10 cellular contexts compared by ENCODE assay signal in the genomic region with DNA sequence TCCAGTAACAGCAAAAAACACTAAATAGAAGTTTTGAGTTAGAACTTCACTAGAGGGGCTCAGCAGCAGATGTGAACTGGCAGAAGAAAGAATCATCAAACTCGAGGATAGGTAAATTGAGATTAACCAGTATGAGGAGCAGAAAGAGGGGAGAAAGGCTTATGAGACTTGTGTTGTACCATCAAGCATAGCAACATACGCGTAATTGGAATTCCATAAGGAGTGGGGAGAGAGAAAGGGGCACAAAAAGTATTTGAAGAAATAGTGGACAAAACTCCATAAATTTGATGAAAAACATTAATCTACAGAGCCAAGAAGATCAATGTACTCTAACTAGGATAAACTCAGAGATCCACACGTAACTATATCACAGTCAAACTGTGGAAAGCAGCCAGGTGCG.
"Had no signal": no experiment of that assay in that cellular context is flagged by ENCODE, and none has a peak within 500 bp of the region (broad histone marks: within the 10 kb centered on the region; RNA-seq: fewer than 3 reads in every experiment).

No MANE protein-coding gene starts in this region.

- H3K4me1 ChIP-seq: HAP-1 had no signal

- H3K36me3 ChIP-seq: HAP-1 had no signal

- H2AFZ ChIP-seq: GM23248 had no signal

- DNase-seq: GOT3, H7, IMR-90, Karpas-422 had no signal

- H3K4me3 ChIP-seq: GM23248, HAP-1, K562 had no signal

- H3K4me2 ChIP-seq: KMS-11 had no signal

- H3K9ac ChIP-seq: GM23248, KMS-11 had no signal

- ATAC-seq: HCT116, K562 had no signal

- H3K27ac ChIP-seq: GM23248, HL-60, KMS-11 had no signal

- FAIRE-seq: K562 had no signal
